ENCODE assay signal across 1 cellular context in the genomic region with DNA sequence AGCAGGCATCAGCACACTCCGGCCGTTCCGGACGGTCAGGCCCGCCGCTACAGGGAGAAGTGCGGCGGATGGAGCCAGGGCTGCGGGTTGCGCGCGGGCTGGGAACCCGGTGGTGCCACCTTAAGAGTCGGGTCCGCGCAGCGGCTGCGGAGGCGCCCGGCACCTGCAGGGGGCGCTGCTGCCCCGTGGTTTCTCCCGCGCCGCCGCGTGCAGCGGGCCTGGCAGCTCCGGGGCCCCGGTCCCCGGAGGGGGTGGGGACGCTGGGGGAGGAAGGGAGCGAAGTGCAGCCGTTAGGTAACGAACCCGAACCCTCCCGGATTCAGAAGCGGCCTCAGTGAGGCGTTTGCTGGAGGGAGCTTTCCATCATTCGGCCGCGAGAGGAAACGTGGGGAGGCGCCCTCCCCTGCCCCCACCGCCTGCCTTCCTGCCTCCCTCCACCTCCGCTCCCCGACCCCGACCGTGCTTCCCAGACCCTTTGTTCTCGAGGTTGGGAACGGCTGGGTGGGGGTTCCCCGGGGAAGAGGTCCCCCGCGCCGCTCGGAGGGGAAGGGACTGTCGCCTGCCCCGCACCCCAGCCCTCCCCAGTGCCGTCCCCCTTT.
A peak's percentile ranks its signal among the peaks of the same experiment; 100 is the strongest.
TF ChIP-seq lines count a peak whose summit lies in the region.

No MANE protein-coding gene starts in this region.

TF ChIP-seq in HepG2, 621 proteins besides CTCF, POLR2A, EP300 and RAD21 (continued from another document and continues in another):
- TF ChIP-seq GRHL1 (CRISPR knock-in tag; conservative IDR thresholded peaks at IDR 0.05) (no peak), RARA (CRISPR knock-in tag; IDR thresholded peaks at IDR 0.05) (peak; percentile 76), RELA (CRISPR knock-in tag; IDR thresholded peaks at IDR 0.05) (peak; percentile 94), KLF12 (CRISPR knock-in tag; IDR thresholded peaks at IDR 0.05; ENCODE audit: borderline replicate concordance) (peak; percentile 50; the same call in 1 of the 2 replicates), ZMYM3 (CRISPR knock-in tag; IDR thresholded peaks at IDR 0.05) (peak; percentile 51; the same call in 1 of the 2 replicates), ZFP36L2 (CRISPR knock-in tag; IDR thresholded peaks at IDR 0.05) (no peak; the same call in 1 of the 2 replicates), MIER2 (CRISPR knock-in tag; IDR thresholded peaks at IDR 0.05) (peak; percentile 82), ZNF367 (CRISPR knock-in tag; IDR thresholded peaks at IDR 0.05; ENCODE audit: borderline replicate concordance) (no peak), BHLHE40 (IDR thresholded peaks at IDR 0.05; ENCODE audit: low read length) (peak; percentile 85), ZNF337 (CRISPR knock-in tag; IDR thresholded peaks at IDR 0.05; ENCODE audit: borderline replicate concordance, low read depth) (peak; percentile 45; the same call in 1 of the 2 replicates), ZNF564 (CRISPR knock-in tag; IDR thresholded peaks at IDR 0.05) (peak; percentile 32), SSRP1 (CRISPR knock-in tag; IDR thresholded peaks at IDR 0.05) (no peak), HMGA1 (CRISPR knock-in tag; conservative IDR thresholded peaks at IDR 0.05) (no peak), KLF16 (CRISPR knock-in tag; IDR thresholded peaks at IDR 0.05) (peak; percentile 56 to 99; a peak in 3 of 4 replicates), FOXA3 (CRISPR knock-in tag; IDR thresholded peaks at IDR 0.05) (peak; percentile 88), HOXA9 (CRISPR knock-in tag; IDR thresholded peaks at IDR 0.05; ENCODE audit: borderline replicate concordance) (peak; percentile 50; the same call in 1 of the 2 replicates), ZNF547 (CRISPR knock-in tag; IDR thresholded peaks at IDR 0.05) (peak; percentile 83), SRF (IDR thresholded peaks at IDR 0.05; ENCODE audit: low read depth, low read length) (0 out of 2 replicates have a peak, but pooled peaks have one; percentile 38), ZNF746 (CRISPR knock-in tag; IDR thresholded peaks at IDR 0.05) (peak; percentile 98), ZFP36 (IDR thresholded peaks at IDR 0.05; ENCODE audit: borderline replicate concordance, low read depth, low read length, partially characterized antibody) (no peak), ZNF12 (CRISPR knock-in tag; IDR thresholded peaks at IDR 0.05) (peak; percentile 40; the same call in 1 of the 2 replicates), PLRG1 (conservative IDR thresholded peaks at IDR 0.05) (no peak), ZNF253 (CRISPR knock-in tag; IDR thresholded peaks at IDR 0.05; ENCODE audit: borderline replicate concordance) (no peak), MAFK (conservative IDR thresholded peaks at IDR 0.05 in 1 of 2, IDR thresholded peaks at IDR 0.05 in 1 of 2; ENCODE audit: low read length in 2 of 2) (no peak), U2AF2 (IDR thresholded peaks at IDR 0.05; ENCODE audit: low read depth, low read length) (peak; percentile 93), ISL2 (CRISPR knock-in tag; IDR thresholded peaks at IDR 0.05) (peak; percentile 84), ZNF17 (CRISPR knock-in tag; IDR thresholded peaks at IDR 0.05) (no peak), RBM39 (IDR thresholded peaks at IDR 0.05; ENCODE audit: low read depth, low read length, poor library complexity, severe bottlenecking) (peak; percentile 85), ZIK1 (CRISPR knock-in tag; IDR thresholded peaks at IDR 0.05; ENCODE audit: borderline replicate concordance, low read depth) (peak; percentile 30), ARNT2 (CRISPR knock-in tag; IDR thresholded peaks at IDR 0.05; ENCODE audit: low read depth) (peak; percentile 98), KDM4B (CRISPR knock-in tag; IDR thresholded peaks at IDR 0.05) (peak; percentile 97), IKZF1 (IDR thresholded peaks at IDR 0.05) (no peak), ZNF124 (CRISPR knock-in tag; IDR thresholded peaks at IDR 0.05) (peak; percentile 95), ZNF83 (CRISPR knock-in tag; IDR thresholded peaks at IDR 0.05; ENCODE audit: borderline replicate concordance) (peak; percentile 90; the same call in 1 of the 2 replicates), ZNF317 (CRISPR knock-in tag; IDR thresholded peaks at IDR 0.05) (peak; percentile 78; the same call in 1 of the 2 replicates), PRPF4 (IDR thresholded peaks at IDR 0.05; ENCODE audit: low read depth, low read length, poor library complexity, severe bottlenecking) (peak; percentile 99), CREB1 (IDR thresholded peaks at IDR 0.05) (no peak), CREB1 (CRISPR knock-in tag; IDR thresholded peaks at IDR 0.05) (no peak), ZHX2 (IDR thresholded peaks at IDR 0.05; ENCODE audit: low read depth) (no peak), ZHX2 (CRISPR knock-in tag; IDR thresholded peaks at IDR 0.05; ENCODE audit: borderline replicate concordance) (0 out of 2 replicates have a peak, but pooled peaks have one; percentile 87), ZNF263 (CRISPR knock-in tag; IDR thresholded peaks at IDR 0.05) (peak; percentile 68; the same call in 1 of the 2 replicates)
- TF ChIP-seq, protein P1, sequence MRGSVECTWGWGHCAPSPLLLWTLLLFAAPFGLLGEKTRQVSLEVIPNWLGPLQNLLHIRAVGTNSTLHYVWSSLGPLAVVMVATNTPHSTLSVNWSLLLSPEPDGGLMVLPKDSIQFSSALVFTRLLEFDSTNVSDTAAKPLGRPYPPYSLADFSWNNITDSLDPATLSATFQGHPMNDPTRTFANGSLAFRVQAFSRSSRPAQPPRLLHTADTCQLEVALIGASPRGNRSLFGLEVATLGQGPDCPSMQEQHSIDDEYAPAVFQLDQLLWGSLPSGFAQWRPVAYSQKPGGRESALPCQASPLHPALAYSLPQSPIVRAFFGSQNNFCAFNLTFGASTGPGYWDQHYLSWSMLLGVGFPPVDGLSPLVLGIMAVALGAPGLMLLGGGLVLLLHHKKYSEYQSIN (CRISPR knock-in tag; IDR thresholded peaks at IDR 0.05; ENCODE audit: borderline replicate concordance), result no peak
- TF ChIP-seq, protein P2, sequence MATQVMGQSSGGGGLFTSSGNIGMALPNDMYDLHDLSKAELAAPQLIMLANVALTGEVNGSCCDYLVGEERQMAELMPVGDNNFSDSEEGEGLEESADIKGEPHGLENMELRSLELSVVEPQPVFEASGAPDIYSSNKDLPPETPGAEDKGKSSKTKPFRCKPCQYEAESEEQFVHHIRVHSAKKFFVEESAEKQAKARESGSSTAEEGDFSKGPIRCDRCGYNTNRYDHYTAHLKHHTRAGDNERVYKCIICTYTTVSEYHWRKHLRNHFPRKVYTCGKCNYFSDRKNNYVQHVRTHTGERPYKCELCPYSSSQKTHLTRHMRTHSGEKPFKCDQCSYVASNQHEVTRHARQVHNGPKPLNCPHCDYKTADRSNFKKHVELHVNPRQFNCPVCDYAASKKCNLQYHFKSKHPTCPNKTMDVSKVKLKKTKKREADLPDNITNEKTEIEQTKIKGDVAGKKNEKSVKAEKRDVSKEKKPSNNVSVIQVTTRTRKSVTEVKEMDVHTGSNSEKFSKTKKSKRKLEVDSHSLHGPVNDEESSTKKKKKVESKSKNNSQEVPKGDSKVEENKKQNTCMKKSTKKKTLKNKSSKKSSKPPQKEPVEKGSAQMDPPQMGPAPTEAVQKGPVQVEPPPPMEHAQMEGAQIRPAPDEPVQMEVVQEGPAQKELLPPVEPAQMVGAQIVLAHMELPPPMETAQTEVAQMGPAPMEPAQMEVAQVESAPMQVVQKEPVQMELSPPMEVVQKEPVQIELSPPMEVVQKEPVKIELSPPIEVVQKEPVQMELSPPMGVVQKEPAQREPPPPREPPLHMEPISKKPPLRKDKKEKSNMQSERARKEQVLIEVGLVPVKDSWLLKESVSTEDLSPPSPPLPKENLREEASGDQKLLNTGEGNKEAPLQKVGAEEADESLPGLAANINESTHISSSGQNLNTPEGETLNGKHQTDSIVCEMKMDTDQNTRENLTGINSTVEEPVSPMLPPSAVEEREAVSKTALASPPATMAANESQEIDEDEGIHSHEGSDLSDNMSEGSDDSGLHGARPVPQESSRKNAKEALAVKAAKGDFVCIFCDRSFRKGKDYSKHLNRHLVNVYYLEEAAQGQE (IDR thresholded peaks at IDR 0.05; ENCODE audit: borderline replicate concordance in 1 of 2, low read depth in 1 of 2, low read length in 2 of 2), result peak in 1 of 2 experiments; percentile 77; a peak in 2 of 4 replicates
- TF ChIP-seq, protein P3, sequence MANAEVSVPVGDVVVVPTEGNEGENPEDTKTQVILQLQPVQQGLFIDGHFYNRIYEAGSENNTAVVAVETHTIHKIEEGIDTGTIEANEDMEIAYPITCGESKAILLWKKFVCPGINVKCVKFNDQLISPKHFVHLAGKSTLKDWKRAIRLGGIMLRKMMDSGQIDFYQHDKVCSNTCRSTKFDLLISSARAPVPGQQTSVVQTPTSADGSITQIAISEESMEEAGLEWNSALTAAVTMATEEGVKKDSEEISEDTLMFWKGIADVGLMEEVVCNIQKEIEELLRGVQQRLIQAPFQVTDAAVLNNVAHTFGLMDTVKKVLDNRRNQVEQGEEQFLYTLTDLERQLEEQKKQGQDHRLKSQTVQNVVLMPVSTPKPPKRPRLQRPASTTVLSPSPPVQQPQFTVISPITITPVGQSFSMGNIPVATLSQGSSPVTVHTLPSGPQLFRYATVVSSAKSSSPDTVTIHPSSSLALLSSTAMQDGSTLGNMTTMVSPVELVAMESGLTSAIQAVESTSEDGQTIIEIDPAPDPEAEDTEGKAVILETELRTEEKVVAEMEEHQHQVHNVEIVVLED (CRISPR knock-in tag; IDR thresholded peaks at IDR 0.05; ENCODE audit: borderline replicate concordance), result peak; percentile 77
- TF ChIP-seq, protein P4, sequence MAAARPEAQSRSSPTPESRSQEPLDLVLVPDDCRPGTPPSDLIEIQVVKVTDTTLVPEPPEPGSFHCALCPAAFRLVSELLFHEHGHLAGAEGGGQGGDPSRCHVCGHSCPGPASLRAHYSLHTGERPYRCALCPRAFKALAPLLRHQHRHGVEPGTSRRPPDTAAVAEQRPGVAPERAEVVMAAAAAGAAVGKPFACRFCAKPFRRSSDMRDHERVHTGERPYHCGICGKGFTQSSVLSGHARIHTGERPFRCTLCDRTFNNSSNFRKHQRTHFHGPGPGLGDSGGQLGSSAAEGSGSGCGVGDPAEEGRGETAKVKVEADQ (CRISPR knock-in tag; IDR thresholded peaks at IDR 0.05; ENCODE audit: borderline replicate concordance), result peak; percentile 36; the same call in 1 of the 2 replicates
- TF ChIP-seq, protein P5, sequence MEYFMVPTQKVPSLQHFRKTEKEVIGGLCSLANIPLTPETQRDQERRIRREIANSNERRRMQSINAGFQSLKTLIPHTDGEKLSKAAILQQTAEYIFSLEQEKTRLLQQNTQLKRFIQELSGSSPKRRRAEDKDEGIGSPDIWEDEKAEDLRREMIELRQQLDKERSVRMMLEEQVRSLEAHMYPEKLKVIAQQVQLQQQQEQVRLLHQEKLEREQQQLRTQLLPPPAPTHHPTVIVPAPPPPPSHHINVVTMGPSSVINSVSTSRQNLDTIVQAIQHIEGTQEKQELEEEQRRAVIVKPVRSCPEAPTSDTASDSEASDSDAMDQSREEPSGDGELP (IDR thresholded peaks at IDR 0.05; ENCODE audit: borderline replicate concordance, low read depth), result peak; percentile 73; the same call in 1 of the 2 replicates
- TF ChIP-seq, protein P6, sequence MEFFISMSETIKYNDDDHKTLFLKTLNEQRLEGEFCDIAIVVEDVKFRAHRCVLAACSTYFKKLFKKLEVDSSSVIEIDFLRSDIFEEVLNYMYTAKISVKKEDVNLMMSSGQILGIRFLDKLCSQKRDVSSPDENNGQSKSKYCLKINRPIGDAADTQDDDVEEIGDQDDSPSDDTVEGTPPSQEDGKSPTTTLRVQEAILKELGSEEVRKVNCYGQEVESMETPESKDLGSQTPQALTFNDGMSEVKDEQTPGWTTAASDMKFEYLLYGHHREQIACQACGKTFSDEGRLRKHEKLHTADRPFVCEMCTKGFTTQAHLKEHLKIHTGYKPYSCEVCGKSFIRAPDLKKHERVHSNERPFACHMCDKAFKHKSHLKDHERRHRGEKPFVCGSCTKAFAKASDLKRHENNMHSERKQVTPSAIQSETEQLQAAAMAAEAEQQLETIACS (CRISPR knock-in tag; IDR thresholded peaks at IDR 0.05), result peak; percentile 92
